In genomic region chr22:27775087-27775697, GRCh38 we compare ENCODE assay signal across 1 cellular context.
TF ChIP-seq lines count a peak whose summit lies in the region.

No MANE protein-coding gene starts in this region.

TF ChIP-seq in GM23338, 12 proteins besides CTCF, POLR2A, EP300 and RAD21 (continued from another document):
- no peak for TF ChIP-seq ETS1 (IDR thresholded peaks at IDR 0.05)
- no peak for TF ChIP-seq JUNB (IDR thresholded peaks at IDR 0.05; ENCODE audit: unreplicated experiment)
- TF ChIP-seq REST (IDR thresholded peaks at IDR 0.05; ENCODE audit: unreplicated experiment), result no peak
- TF ChIP-seq ZNF462 (CRISPR knock-in tag; IDR thresholded peaks at IDR 0.05), result no peak
- TF ChIP-seq ZNF114 (CRISPR knock-in tag; IDR thresholded peaks at IDR 0.05), result no peak
TF ChIP-seq in GM23338: peak in this region for 0.
